10 cellular contexts compared by ENCODE assay signal in genomic region chr14:89509891-89510290, GRCh38.
DNase-seq lines count a peak whose midpoint lies in the region; ATAC-seq and TF ChIP-seq lines count a peak whose summit lies in the region.
"Had no signal": no experiment of that assay in that cellular context is flagged by ENCODE, and none has a peak within 500 bp of the region (broad histone marks: within the 10 kb centered on the region; RNA-seq: fewer than 3 reads in every experiment).

No MANE protein-coding gene starts in this region.

- DNase-seq in CD14-positive monocyte (ENCODE audit: low spot score), result no peak
- peak; percentile 55 for DNase-seq in HCEC 1CT
- DNase-seq in activated CD8-positive, alpha-beta T cell treated with anti-CD3 and anti-CD28 coated beads for 36 hours, result no peak
- DNase-seq in activated CD4-positive, CD25-positive, alpha-beta regulatory T cell (lab: John Stamatoyannopoulos, UW), result no peak
- DNase-seq in NCI-H146 treated with DMSO at 0.1 percent for 48 hours (lab: John Stamatoyannopoulos, UW; ENCODE audit: unreplicated experiment), result no peak
- DNase-seq: NCI-H2081 treated with DMSO at 0.1 percent for 48 hours, nephron progenitor cell had no signal

- no peak overlapping the region for H3K4me3 ChIP-seq in iPS-20b (ENCODE audit: low read length)

- H3K36me3 Mint-ChIP-seq in CD14-positive monocyte, result peaks cover 33 to 48% of the 10 kb centered on the region in 2 donors
- H3K36me3 Mint-ChIP-seq in activated CD8-positive, alpha-beta T cell treated with anti-CD3 and anti-CD28 coated beads for 36 hours (ENCODE audit: low read depth), result peaks cover 20% of the 10 kb centered on the region

- H3K9ac ChIP-seq in iPS-20b (ENCODE audit: low read depth, low read length), result no peak overlapping the region

- no peaks in the 10 kb centered on the region for H3K36me3 ChIP-seq in iPS-20b (ENCODE audit: insufficient read depth, low read depth, low read length)

- H3K9me3 Mint-ChIP-seq in CD14-positive monocyte, result peaks cover 0 to 3% (median 0%) of the 10 kb centered on the region in 7 donors
- peaks cover 2% of the 10 kb centered on the region for H3K9me3 Mint-ChIP-seq in activated CD8-positive, alpha-beta T cell treated with anti-CD3 and anti-CD28 coated beads for 36 hours

- no peak for ATAC-seq in activated CD8-positive, alpha-beta T cell treated with anti-CD3 and anti-CD28 coated beads for 36 hours
- ATAC-seq in GM19395 (IDR thresholded peaks at IDR 0.05; ENCODE audit: unreplicated experiment) (no peak), GM21737 (IDR thresholded peaks at IDR 0.05; ENCODE audit: unreplicated experiment) (no peak)

- intact Hi-C loops in CD14-positive monocyte (cut with micrococcal nuclease), result no loop called here
- intact Hi-C loops in activated CD8-positive, alpha-beta T cell treated with anti-CD3 and anti-CD28 coated beads for 36 hours (cut with micrococcal nuclease), result loop anchor here (5.0 kb wide), 1 partner anchor 78 kb away; no protein-coding TSS in a partner anchor

- no peak for TF ChIP-seq CTCF in CD14-positive monocyte (IDR thresholded peaks at IDR 0.05)
- TF ChIP-seq CTCF in activated CD8-positive, alpha-beta T cell treated with anti-CD3 and anti-CD28 coated beads for 36 hours (IDR thresholded peaks at IDR 0.05), result no peak

- H3K4me3 Mint-ChIP-seq in CD14-positive monocyte, result no peak overlapping the region
- peak overlapping the region; percentile 78 for H3K4me3 Mint-ChIP-seq in activated CD8-positive, alpha-beta T cell treated with anti-CD3 and anti-CD28 coated beads for 36 hours
- H3K4me3 Mint-ChIP-seq: nephron progenitor cell had no signal

- peaks cover 60% of the 10 kb centered on the region for H3K4me1 Mint-ChIP-seq in CD14-positive monocyte
- peaks cover 72% of the 10 kb centered on the region for H3K4me1 Mint-ChIP-seq in activated CD8-positive, alpha-beta T cell treated with anti-CD3 and anti-CD28 coated beads for 36 hours (ENCODE audit: low read depth)

- CTCF ChIA-PET in activated CD8-positive, alpha-beta T cell treated with anti-CD3 and anti-CD28 coated beads for 36 hours (lab: Charles Lee), result interaction anchor here (0.6 to 1.3 kb wide), 4 partner anchors 25 to 92 kb away, joined by 3 to 6 read pairs (median 4); no protein-coding TSS in a partner anchor

- H3K9me3 ChIP-seq in iPS-20b (ENCODE audit: insufficient read depth, low read depth, low read length), result no peaks in the 10 kb centered on the region

- peak overlapping the region; percentile 11 for H3K27ac ChIP-seq in iPS-20b (ENCODE audit: low read length)

- no peaks in the 10 kb centered on the region for H3K27me3 ChIP-seq in iPS-20b (ENCODE audit: insufficient read depth, low read length)

- H3K27ac Mint-ChIP-seq in CD14-positive monocyte, result peak overlapping the region; percentile 87 to 96 (median 92)
- peak overlapping the region; percentile 98 for H3K27ac Mint-ChIP-seq in activated CD8-positive, alpha-beta T cell treated with anti-CD3 and anti-CD28 coated beads for 36 hours

- peaks cover 0 to 1% (median 0%) of the 10 kb centered on the region in 3 donors for H3K27me3 Mint-ChIP-seq in CD14-positive monocyte (ENCODE audit: low read depth in 3 of 3)
- H3K27me3 Mint-ChIP-seq in activated CD8-positive, alpha-beta T cell treated with anti-CD3 and anti-CD28 coated beads for 36 hours, result no peaks in the 10 kb centered on the region

- POLR2A ChIA-PET in activated CD8-positive, alpha-beta T cell treated with anti-CD3 and anti-CD28 coated beads for 36 hours (lab: Charles Lee), result interaction anchor here (0.7 to 1.0 kb wide), 3 partner anchors 38 to 135 kb away, joined by 3 read pairs; no protein-coding TSS in a partner anchor

- H3K4me1 ChIP-seq in iPS-20b (ENCODE audit: insufficient read depth, low read length), result peaks cover 10% of the 10 kb centered on the region; the same call in 1 of the 2 replicates
